11 cellular contexts compared by ENCODE assay signal in the genomic region with DNA sequence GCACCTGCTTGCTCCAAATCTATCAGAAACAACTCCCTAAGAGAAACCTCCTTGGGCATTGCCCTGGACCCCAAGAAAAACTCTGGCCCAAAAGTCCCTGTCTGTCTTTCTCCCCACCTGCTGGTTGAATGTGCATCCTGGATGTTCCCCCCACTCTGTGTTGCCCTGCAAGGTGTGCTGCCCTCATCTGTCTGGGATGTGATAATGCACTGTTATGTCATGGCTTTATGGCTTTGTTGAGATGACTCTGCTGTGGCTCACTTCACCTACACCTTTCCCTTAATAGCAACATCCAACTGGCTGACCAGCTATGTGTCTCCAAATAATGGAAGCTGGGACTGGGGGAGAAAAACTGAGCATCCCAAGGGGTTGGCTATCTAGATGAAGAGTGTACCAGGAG. TPM values are rescaled to one million over a fixed set of nuclear protein-coding genes. Genes with fewer than 3 reads are reported as not detected.
A peak's percentile ranks its signal among the peaks of the same experiment; 100 is the strongest.
DNase-seq lines count a peak whose midpoint lies in the region; ATAC-seq and TF ChIP-seq lines count a peak whose summit lies in the region.
"Had no signal": no experiment of that assay in that cellular context is flagged by ENCODE, and none has a peak within 500 bp of the region (broad histone marks: within the 10 kb centered on the region; RNA-seq: fewer than 3 reads in every experiment).

No MANE protein-coding gene starts in this region.

- no peak overlapping the region for H3K4me3 ChIP-seq in A673 (ENCODE audit: low read depth, low read length, poor library complexity, severe bottlenecking)
- no peak overlapping the region for H3K4me3 ChIP-seq in fibroblast of villous mesenchyme (ENCODE audit: low read depth, low read length)
- no peak overlapping the region for H3K4me3 ChIP-seq in HAP-1
- H3K4me3 ChIP-seq: gastroesophageal sphincter, smooth muscle cell had no signal

- DNase-seq in A673 (ENCODE audit: low spot score) (peak; percentile 25), GM10266 (ENCODE audit: extremely low spot score) (no peak), T-cell (peak in 12 of 34 experiments; percentile 9 to 41 (median 17)), fibroblast of villous mesenchyme (ENCODE audit: low read depth) (no peak), HAP-1 (ENCODE audit: low spot score in 2 of 2) (no peak), sciatic nerve (ENCODE audit: low spot score) (no peak)

- peak overlapping the region; percentile 48 to 54 for H3K27ac Mint-ChIP-seq in T-cell

- no peaks in the 10 kb centered on the region for H3K27me3 Mint-ChIP-seq in T-cell

- peaks cover 32% of the 10 kb centered on the region for H3K9me3 ChIP-seq in A673 (ENCODE audit: low read depth, low read length, poor library complexity, severe bottlenecking)
- peaks cover 11% of the 10 kb centered on the region for H3K9me3 ChIP-seq in HAP-1

- no peak overlapping the region for H3K27ac ChIP-seq in A673 (ENCODE audit: low read depth, low read length, poor library complexity, severe bottlenecking)
- H3K27ac ChIP-seq: gastroesophageal sphincter had no signal

- peaks cover 0 to 12% (median 6%) of the 10 kb centered on the region in 3 donors for H3K9me3 Mint-ChIP-seq in T-cell

- peak overlapping the region in 2 of 3 donors; percentile 44 to 91 for H3K4me3 Mint-ChIP-seq in T-cell

- CTCF ChIA-PET in A673 (lab: Charles Lee) (no interaction called here), T-cell (lab: Charles Lee) (interaction anchor here (0.8 to 1.6 kb wide), 4 partner anchors 16 to 255 kb away, joined by 4 to 14 read pairs (median 9); no protein-coding TSS in a partner anchor)

- H3K4me1 ChIP-seq in A673 (ENCODE audit: insufficient read depth, low read length, poor library complexity, severe bottlenecking) (peaks cover 8% of the 10 kb centered on the region), HAP-1 (peaks cover 9% of the 10 kb centered on the region)

- ATAC-seq in T-cell (replicated peaks in 1 of 4): peak in 2 of 4 experiments; percentile 22 to 30
- ATAC-seq in GM19463 (IDR thresholded peaks at IDR 0.05; ENCODE audit: unreplicated experiment): no peak
- no peak for ATAC-seq in sciatic nerve
- no peak for ATAC-seq in HG02981 (IDR thresholded peaks at IDR 0.05; ENCODE audit: unreplicated experiment)
- ATAC-seq: gastroesophageal sphincter had no signal

- H3K27me3 ChIP-seq in A673 (replicated peaks; ENCODE audit: insufficient read depth, low read depth, low read length, poor library complexity): no peaks in the 10 kb centered on the region
- H3K27me3 ChIP-seq in HAP-1 (ENCODE audit: low read depth): no peaks in the 10 kb centered on the region
- H3K27me3 ChIP-seq: gastroesophageal sphincter had no signal

- in situ Hi-C loops in HAP-1 (cut with MboI; ENCODE audit: low sequenced_read_pairs): no loop called here

- peak; percentile 36 for TF ChIP-seq CTCF in A673 (conservative IDR thresholded peaks at IDR 0.05; ENCODE audit: low read depth, low read length)
- TF ChIP-seq CTCF in GM10266 (IDR thresholded peaks at IDR 0.05; ENCODE audit: control insufficient read depth, insufficient read depth, low read depth, missing control alignments): peak; percentile 53
- peak; percentile 10 for TF ChIP-seq CTCF in fibroblast of villous mesenchyme (IDR thresholded peaks at IDR 0.05; ENCODE audit: insufficient read depth, low read depth, low read length)

- H3K36me3 ChIP-seq in A673 (ENCODE audit: insufficient read depth, low read length, poor library complexity, severe bottlenecking): peaks cover 37% of the 10 kb centered on the region
- peaks cover 40% of the 10 kb centered on the region for H3K36me3 ChIP-seq in HAP-1 (replicated peaks)

- H3K4me1 Mint-ChIP-seq in T-cell: peaks cover 36 to 37% (median 36%) of the 10 kb centered on the region in 3 donors

- POLR2A ChIA-PET in A673 (lab: Charles Lee; ENCODE audit: low non-redundant PET): no interaction called here
- POLR2A ChIA-PET in T-cell (lab: Charles Lee): no interaction called here

- peaks cover 43% of the 10 kb centered on the region for H3K36me3 Mint-ChIP-seq in T-cell

- intact Hi-C loops in A673 (cut with micrococcal nuclease; ENCODE audit: unreplicated experiment) (no loop called here), sciatic nerve (cut with DNase I) (no loop called here)

- BruUV-seq in A673 (replicated peaks; lab: Mats Ljungman, UMichigan): no TSS peak

RNA-seq across cellular contexts. Expression of a gene that starts 2.6 kb away (rescaled TPM):
- total RNA-seq in A673 (2021) (4.9 and 5.4 TPM in 2 replicates), T-cell (1 to 10 TPM in 4 of 5 donors, not detected in 1; 2.2 to 8.8 (median 6.0) TPM), fibroblast of villous mesenchyme (3.5 and 6.0 TPM in 2 replicates), sciatic nerve (4.3 TPM)

RNA-seq across cellular contexts. Expression of a gene that starts 19.0 kb away (rescaled TPM):
- 9.1 and 11.1 TPM in 2 replicates for total RNA-seq in A673 (2021)
- total RNA-seq in T-cell: 1 to 10 TPM; 1.2 to 3.5 (median 2.0) TPM
- 10.3 and 14.7 TPM in 2 replicates for total RNA-seq in fibroblast of villous mesenchyme
- total RNA-seq in sciatic nerve: 7.3 TPM
- total RNA-seq: NCI-H460 had no signal

RNA-seq across cellular contexts. Expression of a gene that starts 25.4 kb away (rescaled TPM):
- total RNA-seq in A673 (2021): 9.6 and 12.2 TPM in 2 replicates
- 10 to 100 TPM; 20.2 to 39.3 (median 22.7) TPM for total RNA-seq in T-cell
- total RNA-seq in fibroblast of villous mesenchyme: 5.2 and 8.2 TPM in 2 replicates
- total RNA-seq in sciatic nerve: 15.8 TPM
